Comparison of ENCODE assay signal across 18 cellular contexts in the genomic region with DNA sequence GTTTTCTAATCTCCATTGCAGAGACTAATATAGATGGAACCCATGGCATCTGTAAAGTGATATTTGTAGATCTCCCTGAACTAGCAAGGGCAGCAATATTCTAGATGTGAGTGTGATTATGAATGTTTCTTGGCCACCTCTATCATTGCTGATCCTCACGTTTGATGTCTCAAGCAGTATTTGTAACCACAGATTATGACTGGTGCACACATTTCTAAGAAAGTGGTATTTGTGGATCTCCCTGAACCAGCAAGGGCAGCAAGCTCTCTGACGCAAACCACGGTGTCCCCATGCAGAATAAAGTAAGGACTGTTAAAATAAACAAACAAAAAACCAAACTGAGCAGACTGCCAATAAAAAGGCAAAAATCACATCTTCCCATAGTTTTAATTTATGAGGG.
DNase-seq lines count a peak whose midpoint lies in the region; ATAC-seq, FAIRE-seq and TF ChIP-seq lines count a peak whose summit lies in the region.
"Had no signal": no experiment of that assay in that cellular context is flagged by ENCODE, and none has a peak within 500 bp of the region (broad histone marks: within the 10 kb centered on the region; RNA-seq: fewer than 3 reads in every experiment).

No MANE protein-coding gene starts in this region.

- no peak for FAIRE-seq in frontal cortex (lab: Jason Lieb, UNC)
- FAIRE-seq: G401.6, K562 had no signal

- H3K36me3 Mint-ChIP-seq in activated T-cell treated with anti-CD3 and anti-CD28 coated beads, Interleukin-2, amount 50 U/mL, for 4 hours (ENCODE audit: insufficient read depth), result no peaks in the 10 kb centered on the region
- H3K36me3 Mint-ChIP-seq: T-cell had no signal

- ATAC-seq in heart right ventricle, result no peak
- no peak for ATAC-seq in activated T-cell treated with anti-CD3 and anti-CD28 coated beads, Interleukin-2, amount 50 U/mL, for 4 hours
- ATAC-seq: activated naive CD8-positive, alpha-beta T cell treated with anti-CD3 and anti-CD28 coated beads, Interleukin-2, amount 50 U/mL, for 24 hours; K562; sciatic nerve; T-cell had no signal

- CTCF ChIA-PET in A673 (lab: Charles Lee), result no interaction called here

- H3K36me3 ChIP-seq in left ventricle myocardium inferior (no peaks in the 10 kb centered on the region), heart right ventricle (no peaks in the 10 kb centered on the region), SJCRH30 (no peaks in the 10 kb centered on the region), A673 (ENCODE audit: insufficient read depth, low read length, poor library complexity, severe bottlenecking) (no peaks in the 10 kb centered on the region)
- H3K36me3 ChIP-seq: ovary, vagina had no signal

- DNase-seq in left ventricle myocardium inferior (no peak), heart right ventricle (no peak), SJCRH30 (no peak), fibroblast of gingiva (ENCODE audit: low read depth) (peak; percentile 64), A673 (ENCODE audit: low spot score) (no peak), frontal cortex (ENCODE audit: low spot score in 2 of 2) (no peak), cerebellar nuclear complex (lab: John Stamatoyannopoulos, UW) (no peak)
- no peak for DNase-seq in activated T-cell treated with anti-CD3 and anti-CD28 coated beads, Interleukin-2, amount 50 U/mL, for 4 hours
- DNase-seq: activated CD4-positive, alpha-beta T cell treated with anti-CD3 and anti-CD28 coated beads, Interleukin-2, amount 10 ng/mL, durations not matched to agents 7 days and 5 days; activated naive CD8-positive, alpha-beta T cell treated with anti-CD3 and anti-CD28 coated beads, Interleukin-2, amount 50 U/mL, for 24 hours; foreskin keratinocyte; NCI-H1048; ovary; T-cell had no signal

- H3K27me3 ChIP-seq in left ventricle myocardium inferior (ENCODE audit: low read depth) (no peaks in the 10 kb centered on the region), heart right ventricle (no peaks in the 10 kb centered on the region), SJCRH30 (no peaks in the 10 kb centered on the region), A673 (replicated peaks; ENCODE audit: insufficient read depth, low read depth, low read length, poor library complexity) (no peaks in the 10 kb centered on the region)
- H3K27me3 ChIP-seq: foreskin keratinocyte, ovary, vagina had no signal

- 92 to 93% methylated on average over 3 of the region's 3 CpGs for WGBS in heart right ventricle, 2 donors

- no peak overlapping the region for H3K4me3 ChIP-seq in left ventricle myocardium inferior
- no peak overlapping the region for H3K4me3 ChIP-seq in heart right ventricle
- H3K4me3 ChIP-seq in SJCRH30, result no peak overlapping the region
- no peak overlapping the region for H3K4me3 ChIP-seq in A673 (ENCODE audit: low read depth, low read length, poor library complexity, severe bottlenecking)
- H3K4me3 ChIP-seq: K562, ovary, vagina had no signal

- peaks cover 5% of the 10 kb centered on the region for H3K9me3 Mint-ChIP-seq in activated T-cell treated with anti-CD3 and anti-CD28 coated beads, Interleukin-2, amount 50 U/mL, for 4 hours
- H3K9me3 Mint-ChIP-seq: activated CD4-positive, alpha-beta T cell treated with anti-CD3 and anti-CD28 coated beads, Interleukin-2, amount 10 ng/mL, durations not matched to agents 7 days and 5 days; activated naive CD8-positive, alpha-beta T cell treated with anti-CD3 and anti-CD28 coated beads, Interleukin-2, amount 50 U/mL, for 24 hours had no signal

- POLR2A ChIA-PET in A673 (lab: Charles Lee; ENCODE audit: low non-redundant PET), result no interaction called here

- H3K4me1 ChIP-seq in left ventricle myocardium inferior, result peaks cover 54% of the 10 kb centered on the region
- H3K4me1 ChIP-seq in heart right ventricle, result peaks cover 6 to 62% (median 43%) of the 10 kb centered on the region in 9 donors
- peaks cover 57% of the 10 kb centered on the region for H3K4me1 ChIP-seq in SJCRH30
- peaks cover 67% of the 10 kb centered on the region for H3K4me1 ChIP-seq in A673 (ENCODE audit: insufficient read depth, low read length, poor library complexity, severe bottlenecking)

- TF ChIP-seq CTCF in left ventricle myocardium inferior (IDR thresholded peaks at IDR 0.05; ENCODE audit: borderline replicate concordance), result no peak
- TF ChIP-seq CTCF in heart right ventricle (IDR thresholded peaks at IDR 0.05), result no peak
- no peak for TF ChIP-seq CTCF in A673 (conservative IDR thresholded peaks at IDR 0.05; ENCODE audit: low read depth, low read length)

- H3K27me3 Mint-ChIP-seq in activated T-cell treated with anti-CD3 and anti-CD28 coated beads, Interleukin-2, amount 50 U/mL, for 4 hours (ENCODE audit: low read depth), result no peaks in the 10 kb centered on the region
- H3K27me3 Mint-ChIP-seq: activated CD4-positive, alpha-beta T cell treated with anti-CD3 and anti-CD28 coated beads, Interleukin-2, amount 10 ng/mL, durations not matched to agents 7 days and 5 days; activated naive CD8-positive, alpha-beta T cell treated with anti-CD3 and anti-CD28 coated beads, Interleukin-2, amount 50 U/mL, for 24 hours; T-cell had no signal

- H3K9me3 ChIP-seq in left ventricle myocardium inferior (replicated peaks) (no peaks in the 10 kb centered on the region), heart right ventricle (no peaks in the 10 kb centered on the region), SJCRH30 (replicated peaks) (no peaks in the 10 kb centered on the region), A673 (ENCODE audit: low read depth, low read length, poor library complexity, severe bottlenecking) (no peaks in the 10 kb centered on the region)
- H3K9me3 ChIP-seq: ovary, vagina had no signal

- no peak overlapping the region for H3K4me3 Mint-ChIP-seq in activated T-cell treated with anti-CD3 and anti-CD28 coated beads, Interleukin-2, amount 50 U/mL, for 4 hours
- H3K4me3 Mint-ChIP-seq: activated CD4-positive, alpha-beta T cell treated with anti-CD3 and anti-CD28 coated beads, Interleukin-2, amount 10 ng/mL, durations not matched to agents 7 days and 5 days; activated naive CD8-positive, alpha-beta T cell treated with anti-CD3 and anti-CD28 coated beads, Interleukin-2, amount 50 U/mL, for 24 hours; T-cell had no signal

- no TSS peak for BruUV-seq in A673 (replicated peaks; lab: Mats Ljungman, UMichigan)

- intact Hi-C loops in left ventricle myocardium inferior (cut with micrococcal nuclease), result no loop called here
- intact Hi-C loops in heart right ventricle (cut with DNase I), result loop anchor here in 2 of 10 donors (5.0 kb wide), 3 partner anchors 56 to 141 kb away; no protein-coding TSS in a partner anchor
- intact Hi-C loops in A673 (cut with micrococcal nuclease; ENCODE audit: unreplicated experiment), result loop anchor here (5.0 kb wide), 1 partner anchor 59 kb away; no protein-coding TSS in a partner anchor

- no peaks in the 10 kb centered on the region for H3K4me1 Mint-ChIP-seq in activated T-cell treated with anti-CD3 and anti-CD28 coated beads, Interleukin-2, amount 50 U/mL, for 4 hours (ENCODE audit: low read depth)
- H3K4me1 Mint-ChIP-seq: activated CD4-positive, alpha-beta T cell treated with anti-CD3 and anti-CD28 coated beads, Interleukin-2, amount 10 ng/mL, durations not matched to agents 7 days and 5 days; activated naive CD8-positive, alpha-beta T cell treated with anti-CD3 and anti-CD28 coated beads, Interleukin-2, amount 50 U/mL, for 24 hours; T-cell had no signal

- H3K27ac ChIP-seq in left ventricle myocardium inferior (replicated peaks) (peak overlapping the region; percentile 71), heart right ventricle (peak overlapping the region in 2 of 10 donors; percentile 56 to 69), SJCRH30 (peak overlapping the region; percentile 83), A673 (ENCODE audit: low read depth, low read length, poor library complexity, severe bottlenecking) (no peak overlapping the region)
- H3K27ac ChIP-seq: foreskin keratinocyte, ovary, vagina had no signal
